16 cellular contexts compared by ENCODE assay signal in genomic region chr19:13076787-13077186, GRCh38. TPM values are rescaled to one million over a fixed set of nuclear protein-coding genes. Genes with fewer than 3 reads are reported as not detected.
DNase-seq lines count a peak whose midpoint lies in the region; ATAC-seq and TF ChIP-seq lines count a peak whose summit lies in the region.
"Had no signal": no experiment of that assay in that cellular context is flagged by ENCODE, and none has a peak within 500 bp of the region (broad histone marks: within the 10 kb centered on the region; RNA-seq: fewer than 3 reads in every experiment).

No MANE protein-coding gene starts in this region.

- POLR2A ChIA-PET in activated CD4-positive, alpha-beta T cell treated with anti-CD3 and anti-CD28 coated beads, Interleukin-2, amount 10 ng/mL, durations not matched to agents 7 days and 5 days (lab: Charles Lee), result interaction anchor here (0.7 kb wide), 1 partner anchor 121 kb away, joined by 3 read pairs; no protein-coding TSS in a partner anchor

- H3K4me1 Mint-ChIP-seq in activated CD4-positive, alpha-beta T cell treated with anti-CD3 and anti-CD28 coated beads, Interleukin-2, amount 10 ng/mL, durations not matched to agents 7 days and 5 days, result no peaks in the 10 kb centered on the region
- H3K4me1 Mint-ChIP-seq: B cell had no signal

- H3K4me1 ChIP-seq in adipocyte (ENCODE audit: control insufficient read depth, insufficient read depth, low read length) (peaks cover 43% of the 10 kb centered on the region), fibroblast of lung (ENCODE audit: control insufficient read depth, extremely low read depth, insufficient read depth, low read length) (peaks cover 23% of the 10 kb centered on the region), uterus (peaks cover 22 to 35% of the 10 kb centered on the region in 2 donors)

- H3K4me3 Mint-ChIP-seq in activated CD4-positive, alpha-beta T cell treated with anti-CD3 and anti-CD28 coated beads, Interleukin-2, amount 10 ng/mL, durations not matched to agents 7 days and 5 days, result no peak overlapping the region
- H3K4me3 Mint-ChIP-seq: B cell; stimulated activated naive CD8-positive, alpha-beta T cell treated with anti-CD3 and anti-CD28 coated beads, Interleukin-15, Interleukin-2, amounts not matched to agents 100 ng/mL and 50 ng/mL, for 24 hours had no signal

- no peak for TF ChIP-seq POLR2A in uterus (IDR thresholded peaks at IDR 0.05)

- no peak overlapping the region for H3K27ac Mint-ChIP-seq in activated CD4-positive, alpha-beta T cell treated with anti-CD3 and anti-CD28 coated beads, Interleukin-2, amount 10 ng/mL, durations not matched to agents 7 days and 5 days
- H3K27ac Mint-ChIP-seq: stimulated activated naive CD8-positive, alpha-beta T cell treated with anti-CD3 and anti-CD28 coated beads, Interleukin-15, Interleukin-2, amounts not matched to agents 100 ng/mL and 50 ng/mL, for 24 hours had no signal

- H2AFZ ChIP-seq in fibroblast of lung (ENCODE audit: low read length), result no peak overlapping the region

- no peaks in the 10 kb centered on the region for H4K20me1 ChIP-seq in fibroblast of lung (ENCODE audit: control insufficient read depth, extremely low read depth, insufficient read depth, low read length)

- H3K9me3 ChIP-seq in adipocyte (ENCODE audit: control insufficient read depth, low read length) (no peaks in the 10 kb centered on the region), fibroblast of lung (ENCODE audit: control insufficient read depth, insufficient read depth, low read depth, low read length) (no peaks in the 10 kb centered on the region), uterus (no peaks in the 10 kb centered on the region)

- H3K36me3 ChIP-seq in adipocyte (ENCODE audit: control insufficient read depth, insufficient read depth, low read length, severe bottlenecking) (peaks cover 72% of the 10 kb centered on the region), fibroblast of lung (ENCODE audit: control insufficient read depth, insufficient read depth, low read length) (peaks cover 30% of the 10 kb centered on the region), uterus (no peaks in the 10 kb centered on the region)

- intact Hi-C loops in uterus (cut with DNase I; ENCODE audit: low total_unique reads), result no loop called here

- H3K36me3 Mint-ChIP-seq in activated CD4-positive, alpha-beta T cell treated with anti-CD3 and anti-CD28 coated beads, Interleukin-2, amount 10 ng/mL, durations not matched to agents 7 days and 5 days (ENCODE audit: low read depth), result no peaks in the 10 kb centered on the region

- H3K27me3 ChIP-seq in adipocyte (replicated peaks; ENCODE audit: control insufficient read depth, insufficient read depth, low read length) (no peaks in the 10 kb centered on the region), fibroblast of lung (ENCODE audit: control insufficient read depth, insufficient read depth, low read length) (no peaks in the 10 kb centered on the region), uterus (no peaks in the 10 kb centered on the region)

- H3K4me2 ChIP-seq in fibroblast of lung (ENCODE audit: extremely low read depth, insufficient read depth, low read length), result no peak overlapping the region

- CTCF ChIA-PET in activated CD4-positive, alpha-beta T cell treated with anti-CD3 and anti-CD28 coated beads, Interleukin-2, amount 10 ng/mL, durations not matched to agents 7 days and 5 days (lab: Charles Lee), result interaction anchor here (1.0 to 4.1 kb wide), 2 partner anchors 15 to 16 kb away, joined by 3 to 17 read pairs; no protein-coding TSS in a partner anchor

- H3K9ac ChIP-seq in adipocyte (ENCODE audit: low read length), result peak overlapping the region; percentile 43
- no peak overlapping the region for H3K9ac ChIP-seq in fibroblast of lung (ENCODE audit: insufficient read depth, low read length)

- no peaks in the 10 kb centered on the region for H3K9me3 Mint-ChIP-seq in activated CD4-positive, alpha-beta T cell treated with anti-CD3 and anti-CD28 coated beads, Interleukin-2, amount 10 ng/mL, durations not matched to agents 7 days and 5 days
- H3K9me3 Mint-ChIP-seq: stimulated activated naive CD8-positive, alpha-beta T cell treated with anti-CD3 and anti-CD28 coated beads, Interleukin-15, Interleukin-2, amounts not matched to agents 100 ng/mL and 50 ng/mL, for 24 hours had no signal

- TF ChIP-seq CTCF in fibroblast of lung (conservative IDR thresholded peaks at IDR 0.05 in 1 of 2, IDR thresholded peaks at IDR 0.05 in 1 of 2; ENCODE audit: low read depth in 1 of 2, low read length in 2 of 2) (no peak), uterus (IDR thresholded peaks at IDR 0.05) (no peak)

- no peaks in the 10 kb centered on the region for H3K27me3 Mint-ChIP-seq in activated CD4-positive, alpha-beta T cell treated with anti-CD3 and anti-CD28 coated beads, Interleukin-2, amount 10 ng/mL, durations not matched to agents 7 days and 5 days
- H3K27me3 Mint-ChIP-seq: stimulated activated naive CD8-positive, alpha-beta T cell treated with anti-CD3 and anti-CD28 coated beads, Interleukin-15, Interleukin-2, amounts not matched to agents 100 ng/mL and 50 ng/mL, for 24 hours had no signal

- ATAC-seq in HG02938 (IDR thresholded peaks at IDR 0.05; ENCODE audit: unreplicated experiment), result no peak
- ATAC-seq: HepG2 had no signal

- DNase-seq in adipocyte (ENCODE audit: low read depth) (no peak), fibroblast of lung (ENCODE audit: low read depth in 2 of 2) (no peak), nucleus accumbens (lab: John Stamatoyannopoulos, UW) (peak in 33 of 56 donors; percentile 15 to 68 (median 46)), uterus (peak in 1 of 2 donors; percentile 46), NCI-H345 (lab: John Stamatoyannopoulos, UW) (no peak)
- DNase-seq in activated CD4-positive, alpha-beta T cell treated with anti-CD3 and anti-CD28 coated beads, Interleukin-2, amount 10 ng/mL, durations not matched to agents 7 days and 5 days, result no peak
- DNase-seq: activated CD4-positive, CD25-positive, alpha-beta regulatory T cell treated with anti-CD3 and anti-CD28 coated beads, Interleukin-2, amount 50 U/mL, for 72 hours; activated gamma-delta T cell; islet precursor cell; NCI-H2029; NCI-H446 treated with DMSO at 0.1 percent for 48 hours had no signal

- H3K27ac ChIP-seq in fibroblast of lung (ENCODE audit: insufficient read depth, low read length) (peak overlapping the region; percentile 39), uterus (peak overlapping the region; percentile 93)
- H3K27ac ChIP-seq: epithelial cell of prostate had no signal

- H3K4me3 ChIP-seq in adipocyte (ENCODE audit: low read length), result no peak overlapping the region
- no peak overlapping the region for H3K4me3 ChIP-seq in fibroblast of lung (replicated peaks in 1 of 4; ENCODE audit: control extremely low read depth in 1 of 4, insufficient read depth in 1 of 4, low read depth in 3 of 4, low read length in 4 of 4)
- no peak overlapping the region for H3K4me3 ChIP-seq in uterus

- H3K79me2 ChIP-seq in fibroblast of lung (ENCODE audit: control insufficient read depth, insufficient read depth, low read length), result peaks cover 8% of the 10 kb centered on the region

RNA-seq across cellular contexts. Expression of gene LYL1, which starts 25.9 kb away (rescaled TPM):
- under 0.01 and 1.2 TPM in 2 replicates for total RNA-seq in fibroblast of lung
- 0.26 and 0.30 TPM in 2 replicates for polyA plus RNA-seq in fibroblast of lung
- polyA plus RNA-seq in fibroblast of lung (2012), result 0.50 and 0.96 TPM in 2 replicates
- polyA minus RNA-seq in fibroblast of lung (ENCODE audit: low replicate concordance), result 0.22 TPM in 1 of 2 replicates, not detected in the other
- total RNA-seq in uterus, result 10 to 100 TPM in 3 of 4 donors, 1 to 10 TPM in 1; 2.6 to 15.5 (median 11.1) TPM
- 1 to 10 TPM; 2.3 to 2.5 TPM for total RNA-seq in activated CD4-positive, alpha-beta T cell treated with anti-CD3 and anti-CD28 coated beads, Interleukin-2, amount 10 ng/mL, durations not matched to agents 7 days and 5 days

RNA-seq across cellular contexts. Expression of gene TRMT1, which starts 39.8 kb away (rescaled TPM):
- total RNA-seq in fibroblast of lung (20.3 and 21.8 TPM in 2 replicates), uterus (10 to 100 TPM; 23.2 to 99.4 (median 33.6) TPM)
- 12.2 and 17.9 TPM in 2 replicates for polyA plus RNA-seq in fibroblast of lung
- 12.4 and 24.1 TPM in 2 replicates for polyA plus RNA-seq in fibroblast of lung (2012)
- 24.9 and 36.2 TPM in 2 replicates for polyA minus RNA-seq in fibroblast of lung (ENCODE audit: low replicate concordance)
- total RNA-seq in activated CD4-positive, alpha-beta T cell treated with anti-CD3 and anti-CD28 coated beads, Interleukin-2, amount 10 ng/mL, durations not matched to agents 7 days and 5 days, result 10 to 100 TPM; 44.7 to 58.3 TPM

RNA-seq across cellular contexts. Expression of gene NACC1, which starts 41.3 kb away (rescaled TPM):
- 24.7 and 31.9 TPM in 2 replicates for total RNA-seq in fibroblast of lung
- 33.5 and 64.7 TPM in 2 replicates for polyA plus RNA-seq in fibroblast of lung
- polyA plus RNA-seq in fibroblast of lung (2012), result 38.6 and 61.6 TPM in 2 replicates
- polyA minus RNA-seq in fibroblast of lung (ENCODE audit: low replicate concordance), result 78.1 and 116 TPM in 2 replicates
- total RNA-seq in uterus, result 10 to 100 TPM; 13.4 to 28.1 (median 15.8) TPM
- 10 to 100 TPM; 57.8 to 63.8 TPM for total RNA-seq in activated CD4-positive, alpha-beta T cell treated with anti-CD3 and anti-CD28 coated beads, Interleukin-2, amount 10 ng/mL, durations not matched to agents 7 days and 5 days

Comparison
In these comparisons a context has a peak if more than half of its experiments do, and no peak if none do; other contexts are left out.
1. DNase-seq: peak in nucleus accumbens (33 of 56); none in adipocyte (single experiment), fibroblast of lung (0 of 2), NCI-H345 (single experiment) and activated CD4-positive, alpha-beta T cell treated with anti-CD3 and anti-CD28 coated beads, Interleukin-2, amount 10 ng/mL, durations not matched to agents 7 days and 5 days (single experiment).